In the genomic region with DNA sequence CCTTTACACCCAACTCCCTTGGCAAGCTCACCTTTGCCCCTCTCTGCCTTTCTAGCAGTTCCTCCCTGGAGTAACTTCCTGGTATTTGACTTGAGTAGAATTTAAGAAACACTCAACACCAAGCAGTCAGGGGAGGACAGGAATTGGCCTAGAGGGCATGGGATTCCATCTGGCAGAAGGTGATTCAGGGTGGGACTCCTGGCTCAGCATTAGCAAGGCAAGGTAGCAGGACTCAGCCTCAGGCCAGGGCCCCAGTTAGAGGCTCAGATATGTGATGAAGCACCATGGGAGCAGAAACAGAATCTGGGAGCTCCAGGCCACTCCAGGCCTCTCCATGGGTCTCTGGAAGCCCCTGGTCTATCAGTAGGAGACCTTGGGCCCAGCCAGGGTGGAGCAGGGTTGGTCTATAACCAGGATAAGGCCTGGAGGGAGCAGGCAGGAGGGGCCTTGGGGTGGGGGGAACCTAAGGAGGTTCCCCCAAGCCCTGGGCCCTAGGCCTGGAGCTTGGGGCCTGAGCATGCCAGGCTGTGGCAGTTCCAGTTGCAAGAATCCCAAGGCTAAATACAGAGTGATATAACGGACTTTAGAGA, we compare ENCODE assay signal across 22 cellular contexts.
"Had no signal": no experiment of that assay in that cellular context is flagged by ENCODE, and none has a peak within 500 bp of the region (broad histone marks: within the 10 kb centered on the region; RNA-seq: fewer than 3 reads in every experiment).

No MANE protein-coding gene starts in this region.

- H3K27me3 ChIP-seq: adrenal gland, colonic mucosa, esophagus squamous epithelium, heart left ventricle, neural progenitor cell, suprapubic skin had no signal

- H3K9me3 Mint-ChIP-seq: activated T-cell treated with anti-CD3 and anti-CD28 coated beads, Interleukin-2, amount 50 U/mL, for 4 hours; activated T-helper 2 cell treated with anti-CD3 and anti-CD28 coated beads, Interferon-gamma antibody, Interleukin-2, Interleukin-4, amounts not matched to agents 10 μg/mL and 5 μg/mL and 100 μg/mL, durations not matched to agents 14 hours and 24 hours and 36 hours; central memory CD8-positive, alpha-beta T cell; neural progenitor cell; stimulated activated naive CD8-positive, alpha-beta T cell treated with anti-CD3 and anti-CD28 coated beads, Interleukin-15, Interleukin-2, amounts not matched to agents 100 ng/mL and 50 ng/mL, for 24 hours; type B pancreatic cell had no signal

- H3K9ac ChIP-seq: neural progenitor cell had no signal

- ATAC-seq: activated T-cell treated with anti-CD3 and anti-CD28 coated beads, Interleukin-2, amount 50 U/mL, for 4 hours; naive thymus-derived CD4-positive, alpha-beta T cell had no signal

- H3K27ac ChIP-seq: adrenal gland, colonic mucosa, neural progenitor cell, suprapubic skin had no signal

- H3K36me3 ChIP-seq: adrenal gland, colonic mucosa, neural progenitor cell had no signal

- H3K4me1 Mint-ChIP-seq: central memory CD8-positive, alpha-beta T cell had no signal

- H3K9me3 ChIP-seq: adrenal gland, colonic mucosa, esophagus squamous epithelium, heart left ventricle, suprapubic skin had no signal

- H3K4me3 Mint-ChIP-seq: activated naive CD8-positive, alpha-beta T cell; activated T-cell treated with anti-CD3 and anti-CD28 coated beads, Interleukin-2, amount 50 U/mL, for 4 hours; central memory CD8-positive, alpha-beta T cell; naive thymus-derived CD4-positive, alpha-beta T cell; neural progenitor cell; stimulated activated naive CD8-positive, alpha-beta T cell treated with anti-CD3 and anti-CD28 coated beads, Interleukin-15, Interleukin-2, amounts not matched to agents 100 ng/mL and 50 ng/mL, for 24 hours; type B pancreatic cell had no signal

- H3K36me3 Mint-ChIP-seq: activated naive CD8-positive, alpha-beta T cell; naive thymus-derived CD4-positive, alpha-beta T cell had no signal

- DNase-seq: activated CD4-positive, alpha-beta T cell treated with anti-CD3 and anti-CD28 coated beads for 1 hour; activated CD4-positive, alpha-beta T cell treated with anti-CD3 and anti-CD28 coated beads, Interleukin-2, amount 50 U/mL, for 1 hour; activated CD8-positive, alpha-beta memory T cell treated with anti-CD3 and anti-CD28 coated beads, Interleukin-2, amount 50 U/mL, for 4 hours; activated naive CD4-positive, alpha-beta T cell; activated T-cell treated with anti-CD3 and anti-CD28 coated beads, Interleukin-2, amount 50 U/mL, for 4 hours; adrenal gland; colonic mucosa; esophagus squamous epithelium; heart left ventricle; naive thymus-derived CD4-positive, alpha-beta T cell; stimulated activated CD4-positive, alpha-beta T cell treated with anti-CD3 and anti-CD28 coated beads, Interleukin-12 subunit alpha, Interleukin-12 subunit beta, amount 100 ng/mL, for 4 hours; stimulated activated CD4-positive, alpha-beta T cell treated with anti-CD3 and anti-CD28 coated beads, Interleukin-4, amount 100 ng/mL, for 4 hours; T-helper 1 cell; T-helper 9 cell had no signal

- H3K4me3 ChIP-seq: adrenal gland, colonic mucosa, esophagus squamous epithelium, heart left ventricle, neural progenitor cell, suprapubic skin had no signal

- H2AFZ ChIP-seq: neural progenitor cell had no signal

- H3K27me3 Mint-ChIP-seq: activated naive CD8-positive, alpha-beta T cell; progenitor cell of endocrine pancreas; stimulated activated naive CD8-positive, alpha-beta T cell treated with anti-CD3 and anti-CD28 coated beads, Interleukin-15, Interleukin-2, amounts not matched to agents 100 ng/mL and 50 ng/mL, for 24 hours; type B pancreatic cell had no signal

- H3K4me1 ChIP-seq: colonic mucosa, neural progenitor cell, suprapubic skin had no signal

- H3K4me2 ChIP-seq: neural progenitor cell had no signal

- H3K27ac Mint-ChIP-seq: activated naive CD8-positive, alpha-beta T cell; activated T-helper 2 cell treated with anti-CD3 and anti-CD28 coated beads, Interferon-gamma antibody, Interleukin-2, Interleukin-4, amounts not matched to agents 10 μg/mL and 5 μg/mL and 100 μg/mL, durations not matched to agents 14 hours and 24 hours and 36 hours; neural progenitor cell; progenitor cell of endocrine pancreas; stimulated activated naive CD8-positive, alpha-beta T cell treated with anti-CD3 and anti-CD28 coated beads, Interleukin-15, Interleukin-2, amounts not matched to agents 100 ng/mL and 50 ng/mL, for 24 hours; type B pancreatic cell had no signal
